Comparison of ENCODE assay signal across 28 cellular contexts in genomic region chr10:21634599-21635365, GRCh38.
DNase-seq lines count a peak whose midpoint lies in the region; ATAC-seq and TF ChIP-seq lines count a peak whose summit lies in the region.
"Had no signal": no experiment of that assay in that cellular context is flagged by ENCODE, and none has a peak within 500 bp of the region (broad histone marks: within the 10 kb centered on the region; RNA-seq: fewer than 3 reads in every experiment).

No MANE protein-coding gene starts in this region.

- no peaks in the 10 kb centered on the region for H3K27me3 Mint-ChIP-seq in H9 (ENCODE audit: low read depth)
- no peaks in the 10 kb centered on the region for H3K27me3 Mint-ChIP-seq in central memory CD8-positive, alpha-beta T cell
- H3K27me3 Mint-ChIP-seq: activated naive CD8-positive, alpha-beta T cell treated with anti-CD3 and anti-CD28 coated beads, Interleukin-2, amount 50 U/mL, for 24 hours; brain; CD4-positive, CD25-positive, alpha-beta regulatory T cell; effector memory CD8-positive, alpha-beta T cell had no signal

- H3K23me2 ChIP-seq in H9 (ENCODE audit: insufficient read length, low read depth, low read length, poor library complexity, severe bottlenecking): no peaks in the 10 kb centered on the region

- no peaks in the 10 kb centered on the region for H3K79me2 ChIP-seq in H9 (ENCODE audit: insufficient read depth, low read length)

- H2BK120ac ChIP-seq in H9 (ENCODE audit: low read depth, low read length, poor library complexity, severe bottlenecking): no peak overlapping the region

- no peak overlapping the region for H3K4me2 ChIP-seq in H9 (ENCODE audit: insufficient read depth, insufficient read length, low read length)
- H3K4me2 ChIP-seq: SK-N-SH had no signal

- no peak overlapping the region for H3K9ac ChIP-seq in H9 (ENCODE audit: extremely low read depth, insufficient read length, low read length)
- H3K9ac ChIP-seq: SK-N-SH had no signal

- H3K36me3 ChIP-seq in lung (ENCODE audit: control insufficient read depth in 2 of 2, insufficient read depth in 2 of 2, low read length in 2 of 2) (peaks cover 0 to 13% of the 10 kb centered on the region in 2 donors), Peyer's patch (peaks cover 0 to 3% (median 0%) of the 10 kb centered on the region in 3 donors)
- H3K36me3 ChIP-seq: colonic mucosa, WERI-Rb-1 had no signal

- H3K56ac ChIP-seq in H9 (ENCODE audit: insufficient read length, low read depth, low read length): no peak overlapping the region

- H3K9me3 ChIP-seq in H9 (ENCODE audit: control insufficient read depth, low read depth, low read length) (no peaks in the 10 kb centered on the region), lung (ENCODE audit: control insufficient read depth in 2 of 2, insufficient read depth in 1 of 2, low read length in 1 of 2) (no peaks in the 10 kb centered on the region), Peyer's patch (no peaks in the 10 kb centered on the region)
- H3K9me3 ChIP-seq: colonic mucosa, esophagus squamous epithelium, SK-N-SH, stomach, tibial nerve had no signal

- H3K4ac ChIP-seq in H9 (ENCODE audit: low read depth, low read length): no peak overlapping the region

- WGBS in H9 (ENCODE audit: extremely low coverage, insufficient read length, low lambda C conversion rate): no CpG with 5 or more reads among the region's 4 CpGs
- WGBS in lung, 2 donors: 67 to 72% methylated on average over 4 of the region's 4 CpGs

- H3K4me3 Mint-ChIP-seq in H9: no peak overlapping the region
- no peak overlapping the region for H3K4me3 Mint-ChIP-seq in central memory CD8-positive, alpha-beta T cell
- H3K4me3 Mint-ChIP-seq: activated naive CD8-positive, alpha-beta T cell treated with anti-CD3 and anti-CD28 coated beads, Interleukin-2, amount 50 U/mL, for 24 hours; brain; CD4-positive, CD25-positive, alpha-beta regulatory T cell; effector memory CD8-positive, alpha-beta T cell; T-helper 2 cell treated with Interferon-gamma antibody and Interleukin-4, amounts not matched to agents 5 μg/mL and 100 μg/mL, for 36 hours had no signal

- H3K27ac Mint-ChIP-seq in H9: peak overlapping the region in 2 of 3 experiments; percentile 4 to 70; a peak in 3 of 7 replicates
- H3K27ac Mint-ChIP-seq in central memory CD8-positive, alpha-beta T cell (ENCODE audit: low read depth): peak overlapping the region; percentile 2
- H3K27ac Mint-ChIP-seq: activated naive CD8-positive, alpha-beta T cell treated with anti-CD3 and anti-CD28 coated beads, Interleukin-2, amount 50 U/mL, for 24 hours; brain; T-helper 2 cell treated with Interferon-gamma antibody and Interleukin-4, amounts not matched to agents 5 μg/mL and 100 μg/mL, for 36 hours had no signal

- H4K5ac ChIP-seq in H9 (ENCODE audit: insufficient read length, low read depth, low read length): no peak overlapping the region

- H2BK5ac ChIP-seq in H9 (ENCODE audit: insufficient read length, low read length): no peak overlapping the region

- H3K14ac ChIP-seq in H9 (ENCODE audit: insufficient read depth, low read length): no peak overlapping the region

- no peak overlapping the region for H3K23ac ChIP-seq in H9 (ENCODE audit: insufficient read length, low read depth, low read length)

- no peaks in the 10 kb centered on the region for H3K27me3 ChIP-seq in H9 (ENCODE audit: insufficient read depth, low read length)
- H3K27me3 ChIP-seq in lung (ENCODE audit: control insufficient read depth, insufficient read depth): no peaks in the 10 kb centered on the region
- H3K27me3 ChIP-seq in Peyer's patch: no peaks in the 10 kb centered on the region
- H3K27me3 ChIP-seq: colonic mucosa, esophagus squamous epithelium, stomach, tibial nerve had no signal

- no peak for ATAC-seq in central memory CD8-positive, alpha-beta T cell (replicated peaks; ENCODE audit: extremely low read depth, poor library complexity, severe bottlenecking)
- peak; percentile 70 for ATAC-seq in lung (ENCODE audit: insufficient read depth, low FRiP score)
- ATAC-seq: activated naive CD8-positive, alpha-beta T cell treated with anti-CD3 and anti-CD28 coated beads, Interleukin-2, amount 50 U/mL, for 24 hours; effector memory CD8-positive, alpha-beta T cell had no signal

- H3K4me3 ChIP-seq in lung: no peak overlapping the region
- H3K4me3 ChIP-seq in Peyer's patch: no peak overlapping the region
- H3K4me3 ChIP-seq: colonic mucosa, esophagus squamous epithelium, stomach, tibial nerve had no signal

- peaks cover 34 to 55% of the 10 kb centered on the region in 2 experiments for H3K4me1 Mint-ChIP-seq in H9
- H3K4me1 Mint-ChIP-seq in central memory CD8-positive, alpha-beta T cell: peaks cover 42% of the 10 kb centered on the region

- no peak overlapping the region for H2BK15ac ChIP-seq in H9 (ENCODE audit: low read depth, low read length)

- no peak overlapping the region for H2AK5ac ChIP-seq in H9 (ENCODE audit: insufficient read length, low read length)

- no peak overlapping the region for H4K91ac ChIP-seq in H9 (ENCODE audit: insufficient read length, low read depth, low read length)

- no peak overlapping the region for H4K8ac ChIP-seq in H9 (replicated peaks; ENCODE audit: insufficient read length, low read depth, low read length)

- TF ChIP-seq CTCF in C4-2B (conservative IDR thresholded peaks at IDR 0.05) (no peak), H9 (conservative IDR thresholded peaks at IDR 0.05) (no peak), lung (IDR thresholded peaks at IDR 0.05; ENCODE audit: control extremely low read depth, extremely low read depth) (no peak), Peyer's patch (IDR thresholded peaks at IDR 0.05) (no peak)

- H3K9me3 Mint-ChIP-seq in H9: no peaks in the 10 kb centered on the region
- H3K9me3 Mint-ChIP-seq in central memory CD8-positive, alpha-beta T cell: no peaks in the 10 kb centered on the region
- H3K9me3 Mint-ChIP-seq: activated naive CD8-positive, alpha-beta T cell treated with anti-CD3 and anti-CD28 coated beads, Interleukin-2, amount 50 U/mL, for 24 hours; brain; CD4-positive, CD25-positive, alpha-beta regulatory T cell; effector memory CD8-positive, alpha-beta T cell; T-helper 2 cell treated with Interferon-gamma antibody and Interleukin-4, amounts not matched to agents 5 μg/mL and 100 μg/mL, for 36 hours had no signal

- no peak overlapping the region for H3T11ph ChIP-seq in H9 (ENCODE audit: low read length)

- H3K27ac ChIP-seq in C4-2B (peak overlapping the region; percentile 60), H9 (ENCODE audit: insufficient read length, low read depth, low read length) (no peak overlapping the region), lung (ENCODE audit: low read depth in 1 of 2, low read length in 1 of 2) (no peak overlapping the region), Peyer's patch (no peak overlapping the region)
- H3K27ac ChIP-seq: colonic mucosa, esophagus squamous epithelium, RWPE1, stomach, tibial nerve, WERI-Rb-1 had no signal

- H2BK20ac ChIP-seq in H9 (ENCODE audit: low read depth, low read length, poor library complexity, severe bottlenecking): no peak overlapping the region

- H3K4me1 ChIP-seq in H9 (ENCODE audit: insufficient read depth, low read length) (peaks cover 15% of the 10 kb centered on the region), lung (ENCODE audit: control insufficient read depth in 2 of 2, insufficient read depth in 2 of 2, low read length in 2 of 2) (peaks cover 1 to 4% of the 10 kb centered on the region in 2 donors), Peyer's patch (no peaks in the 10 kb centered on the region)
- H3K4me1 ChIP-seq: tibial nerve had no signal

- H3K36me3 Mint-ChIP-seq in H9 (ENCODE audit: insufficient read depth in 1 of 3, low read depth in 3 of 3): peaks cover 5 to 23% (median 13%) of the 10 kb centered on the region in 3 experiments; a peak in 6 of 7 replicates
- H3K36me3 Mint-ChIP-seq in central memory CD8-positive, alpha-beta T cell (ENCODE audit: insufficient read depth): peaks cover 17% of the 10 kb centered on the region

- no peak overlapping the region for H3K18ac ChIP-seq in H9 (ENCODE audit: insufficient read length, low read depth, low read length)

- H4K20me1 ChIP-seq in H9 (ENCODE audit: control insufficient read depth, insufficient read depth, insufficient read length): no peaks in the 10 kb centered on the region

- no peak overlapping the region for H2BK12ac ChIP-seq in H9 (ENCODE audit: insufficient read length, low read depth, low read length)

- no peak for DNase-seq in H9
- no peak for DNase-seq in central memory CD8-positive, alpha-beta T cell (ENCODE audit: low spot score in 2 of 2)
- no peak for DNase-seq in lung (ENCODE audit: low spot score)
- no peak for DNase-seq in Peyer's patch
- DNase-seq in SHP77 (lab: John Stamatoyannopoulos, UW): no peak
- no peak for DNase-seq in NCI-H748 treated with DMSO at 0.1 percent for 48 hours (lab: John Stamatoyannopoulos, UW)
- no peak for DNase-seq in NCI-H1417 (lab: John Stamatoyannopoulos, UW)
- DNase-seq: activated CD4-positive, alpha-beta T cell treated with anti-CD3 and anti-CD28 coated beads, Interleukin-2, amount 50 U/mL, for 4 hours; activated CD8-positive, alpha-beta memory T cell treated with anti-CD3 and anti-CD28 coated beads, Interleukin-2, amount 50 U/mL, for 48 hours; activated effector memory CD4-positive, alpha-beta T cell treated with Interleukin-2 at 50 U/mL for 16 hours; activated naive CD8-positive, alpha-beta T cell treated with anti-CD3 and anti-CD28 coated beads, Interleukin-2, amount 50 U/mL, for 24 hours; CD4-positive, CD25-positive, alpha-beta regulatory T cell; colonic mucosa; effector memory CD8-positive, alpha-beta T cell; esophagus squamous epithelium; Kasumi-1; NCI-H1092 treated with DMSO at 0.1 percent for 48 hours; NCI-H1930; NCI-H226; NCI-H774; SK-N-SH; stomach; WERI-Rb-1 had no signal

- TF ChIP-seq POLR2A in Peyer's patch (IDR thresholded peaks at IDR 0.05): no peak

- H2AFZ ChIP-seq in H9 (ENCODE audit: low read length): no peak overlapping the region

- no peaks in the 10 kb centered on the region for H3K79me1 ChIP-seq in H9 (ENCODE audit: insufficient read depth, low read depth, low read length, poor library complexity, severe bottlenecking)
